31 cellular contexts compared by ENCODE assay signal in the genomic region with DNA sequence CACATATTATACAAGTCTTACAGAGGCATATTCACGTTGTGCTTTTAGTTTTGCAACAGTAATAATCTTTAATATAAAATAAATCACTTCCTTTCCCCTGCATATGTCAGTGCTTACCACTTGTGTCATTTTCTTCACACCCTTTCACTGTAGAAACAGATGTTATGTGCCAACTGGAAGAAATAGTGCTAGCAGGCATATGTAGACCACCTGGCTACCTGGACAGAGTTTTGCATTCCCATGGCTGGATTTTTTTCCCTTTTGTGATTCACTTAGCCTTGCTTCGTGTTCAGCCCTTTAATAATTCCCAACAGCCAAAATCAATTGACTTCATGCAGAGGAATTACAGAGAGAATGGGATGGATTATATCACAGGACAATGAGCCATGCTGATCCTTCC.
"Had no signal": no experiment of that assay in that cellular context is flagged by ENCODE, and none has a peak within 500 bp of the region (broad histone marks: within the 10 kb centered on the region; RNA-seq: fewer than 3 reads in every experiment).

No MANE protein-coding gene starts in this region.

- DNase-seq: hypothalamus; immature natural killer cell; islet precursor cell; left ventricle myocardium inferior; mesendoderm; midbrain; mucosa of descending colon; naive thymus-derived CD4-positive, alpha-beta T cell; nucleus accumbens; pancreas; posterior cingulate gyrus; retina; right cardiac atrium; stimulated activated CD4-positive, alpha-beta T cell treated with anti-CD3 and anti-CD28 coated beads, Interleukin-12 subunit alpha, Interleukin-12 subunit beta, amount 100 ng/mL, for 4 hours; stimulated activated CD4-positive, alpha-beta T cell treated with anti-CD3 and anti-CD28 coated beads, Interleukin-15, amount 100 ng/mL, for 24 hours; stimulated activated CD4-positive, alpha-beta T cell treated with anti-CD3 and anti-CD28 coated beads, Interleukin-2, amount 100 ng/mL, for 24 hours; stimulated activated CD4-positive, alpha-beta T cell treated with anti-CD3 and anti-CD28 coated beads, Interleukin-4, amount 100 ng/mL, for 1 hour; stimulated activated naive B cell treated with anti-CD40 and anti-IgM and Interleukin-4, amounts not matched to agents 10 μg/mL and 1 μg/mL and 100 μg/mL, for 72 hours; stimulated activated naive CD8-positive, alpha-beta T cell treated with anti-CD3 and anti-CD28 coated beads, Interleukin-15, Interleukin-2, amounts not matched to agents 100 U/mL and 50 U/mL, for 24 hours; stomach; tibial artery; trophoblast cell; upper lobe of right lung; uterus had no signal

- H3K36me3 Mint-ChIP-seq: stimulated activated naive B cell treated with anti-CD40 and anti-IgM and Interleukin-4, amounts not matched to agents 10 μg/mL and 1 μg/mL and 100 μg/mL, for 72 hours had no signal

- ATAC-seq: mucosa of descending colon; naive thymus-derived CD4-positive, alpha-beta T cell; natural killer cell treated with Interleukin-12 subunit alpha and Interleukin-12 subunit beta and Interleukin-15 and Interleukin-18, amount 100 ng/mL, for 72 hours; pancreas; right cardiac atrium; sciatic nerve; stimulated activated naive B cell treated with anti-CD40 and anti-IgM and Interleukin-4, amounts not matched to agents 10 μg/mL and 1 μg/mL and 100 μg/mL, for 72 hours; stimulated activated naive CD8-positive, alpha-beta T cell treated with anti-CD3 and anti-CD28 coated beads, Interleukin-15, Interleukin-2, amounts not matched to agents 100 U/mL and 50 U/mL, for 24 hours; upper lobe of right lung had no signal

- H3K27me3 Mint-ChIP-seq: naive thymus-derived CD4-positive, alpha-beta T cell; stimulated activated naive B cell treated with anti-CD40 and anti-IgM and Interleukin-4, amounts not matched to agents 10 μg/mL and 1 μg/mL and 100 μg/mL, for 72 hours had no signal

- H3K4me3 Mint-ChIP-seq: immature natural killer cell; naive thymus-derived CD4-positive, alpha-beta T cell; natural killer cell treated with Interleukin-12 subunit alpha and Interleukin-12 subunit beta and Interleukin-15 and Interleukin-18, amount 100 ng/mL, for 72 hours; stimulated activated naive B cell treated with anti-CD40 and anti-IgM and Interleukin-4, amounts not matched to agents 10 μg/mL and 1 μg/mL and 100 μg/mL, for 72 hours had no signal

- H3K27ac ChIP-seq: left ventricle myocardium inferior, pancreas, prostate gland, skin epidermis, stomach, suprapubic skin, thoracic aorta, tibial artery, upper lobe of right lung, uterus had no signal

- H3K27me3 ChIP-seq: pancreas, stomach, suprapubic skin, tibial artery, upper lobe of right lung, uterus had no signal

- H3K9me3 ChIP-seq: pancreas, prostate gland, suprapubic skin, thoracic aorta, tibial artery, upper lobe of right lung, uterus had no signal

- H3K36me3 ChIP-seq: left ventricle myocardium inferior, pancreas, prostate gland, stomach, suprapubic skin, thoracic aorta, tibial artery, upper lobe of right lung, uterus had no signal

- H3K4me3 ChIP-seq: left ventricle myocardium inferior, lung, mucosa of descending colon, pancreas, prostate gland, skin epidermis, stomach, suprapubic skin, thoracic aorta, tibial artery, upper lobe of right lung, uterus had no signal

- H3K27ac Mint-ChIP-seq: immature natural killer cell; naive thymus-derived CD4-positive, alpha-beta T cell; natural killer cell treated with Interleukin-12 subunit alpha and Interleukin-12 subunit beta and Interleukin-15 and Interleukin-18, amount 100 ng/mL, for 72 hours; stimulated activated naive B cell treated with anti-CD40 and anti-IgM and Interleukin-4, amounts not matched to agents 10 μg/mL and 1 μg/mL and 100 μg/mL, for 72 hours had no signal

- H3K4me1 ChIP-seq: pancreas, prostate gland, stomach, suprapubic skin, tibial artery, upper lobe of right lung, uterus had no signal

- H3K4me1 Mint-ChIP-seq: immature natural killer cell; naive thymus-derived CD4-positive, alpha-beta T cell had no signal
